18 cellular contexts compared by ENCODE assay signal in genomic region chr6:72761767-72762166, GRCh38.
"Had no signal": no experiment of that assay in that cellular context is flagged by ENCODE, and none has a peak within 500 bp of the region (broad histone marks: within the 10 kb centered on the region; RNA-seq: fewer than 3 reads in every experiment).

No MANE protein-coding gene starts in this region.

- H3K27me3 Mint-ChIP-seq: activated CD4-positive, alpha-beta memory T cell treated with anti-CD3 and anti-CD28 coated beads for 36 hours; memory B cell had no signal

- H3K4me3 Mint-ChIP-seq: activated CD4-positive, alpha-beta memory T cell treated with anti-CD3 and anti-CD28 coated beads for 36 hours; activated T-helper 1 cell treated with anti-CD3 and anti-CD28 coated beads, Interleukin-12 subunit alpha, Interleukin-12 subunit beta, Interleukin-2, Interleukin-4 antibody, amounts not matched to agents 30 ng/mL and 10 ng/mL and 1 ng/mL, durations not matched to agents 14 hours and 24 hours and 36 hours; endodermal cell; memory B cell; natural killer cell; T-helper 1 cell treated with Interleukin-12 subunit alpha and Interleukin-12 subunit beta and Interleukin-4 antibody, amounts not matched to agents 30 μg/mL and 1 μg/mL, for 36 hours had no signal

- H3K9me3 Mint-ChIP-seq: activated CD4-positive, alpha-beta memory T cell treated with anti-CD3 and anti-CD28 coated beads for 36 hours; activated naive CD4-positive, alpha-beta T cell treated with anti-CD3 and anti-CD28 coated beads, Interleukin-2, amount 50 U/mL, for 72 hours; activated T-helper 1 cell treated with anti-CD3 and anti-CD28 coated beads, Interleukin-12 subunit alpha, Interleukin-12 subunit beta, Interleukin-2, Interleukin-4 antibody, amounts not matched to agents 30 ng/mL and 10 ng/mL and 1 ng/mL, durations not matched to agents 14 hours and 24 hours and 36 hours; endodermal cell; memory B cell; natural killer cell; T-helper 1 cell treated with Interleukin-12 subunit alpha and Interleukin-12 subunit beta and Interleukin-4 antibody, amounts not matched to agents 30 μg/mL and 1 μg/mL, for 36 hours had no signal

- H3K9me3 ChIP-seq: adrenal gland, tibial artery, uterus had no signal

- ATAC-seq: activated naive CD4-positive, alpha-beta T cell treated with anti-CD3 and anti-CD28 coated beads, Interleukin-2, amount 50 U/mL, for 72 hours; foreskin keratinocyte; natural killer cell; stimulated activated naive CD8-positive, alpha-beta T cell treated with anti-CD3 and anti-CD28 coated beads, Interleukin-15, Interleukin-2, amounts not matched to agents 100 U/mL and 50 U/mL, for 24 hours had no signal

- H3K27ac Mint-ChIP-seq: activated CD4-positive, alpha-beta memory T cell treated with anti-CD3 and anti-CD28 coated beads for 36 hours; activated naive CD4-positive, alpha-beta T cell treated with anti-CD3 and anti-CD28 coated beads, Interleukin-2, amount 50 U/mL, for 72 hours; activated T-helper 1 cell treated with anti-CD3 and anti-CD28 coated beads, Interleukin-12 subunit alpha, Interleukin-12 subunit beta, Interleukin-2, Interleukin-4 antibody, amounts not matched to agents 30 ng/mL and 10 ng/mL and 1 ng/mL, durations not matched to agents 14 hours and 24 hours and 36 hours; endodermal cell; memory B cell; natural killer cell; T-helper 1 cell treated with Interleukin-12 subunit alpha and Interleukin-12 subunit beta and Interleukin-4 antibody, amounts not matched to agents 30 μg/mL and 1 μg/mL, for 36 hours had no signal

- DNase-seq: activated CD4-positive, alpha-beta memory T cell treated with anti-CD3 and anti-CD28 coated beads for 36 hours; activated gamma-delta T cell treated with Interleukin-2 at 50 U/mL for 16 hours; activated T-cell treated with anti-CD3 and anti-CD28 coated beads for 4 hours; adrenal gland; endodermal cell; foreskin keratinocyte; glutamatergic neuron; natural killer cell; nucleus accumbens; stimulated activated naive CD8-positive, alpha-beta T cell treated with anti-CD3 and anti-CD28 coated beads, Interleukin-15, Interleukin-2, amounts not matched to agents 100 U/mL and 50 U/mL, for 24 hours; substantia nigra; tibial artery; uterus had no signal

- H3K4me3 ChIP-seq: adrenal gland, tibial artery, uterus had no signal

- H3K27me3 ChIP-seq: adrenal gland, foreskin keratinocyte, tibial artery, uterus had no signal

- H3K36me3 Mint-ChIP-seq: activated CD4-positive, alpha-beta memory T cell treated with anti-CD3 and anti-CD28 coated beads for 36 hours; activated naive CD4-positive, alpha-beta T cell treated with anti-CD3 and anti-CD28 coated beads, Interleukin-2, amount 50 U/mL, for 72 hours; memory B cell; natural killer cell had no signal

- H3K4me1 ChIP-seq: adrenal gland, uterus had no signal

- H3K27ac ChIP-seq: adrenal gland, epithelial cell of prostate, foreskin keratinocyte, tibial artery, uterus had no signal

- H3K36me3 ChIP-seq: adrenal gland, tibial artery, uterus had no signal
